Comparison of ENCODE assay signal across 8 cellular contexts in genomic region chr1:214261206-214262123, GRCh38. TPM values are rescaled to one million over a fixed set of nuclear protein-coding genes. Genes with fewer than 3 reads are reported as not detected.
DNase-seq lines count a peak whose midpoint lies in the region; TF ChIP-seq lines count a peak whose summit lies in the region.

No MANE protein-coding gene starts in this region.

- H3K27ac ChIP-seq in osteoblast (ENCODE audit: low read depth, low read length) (no peak overlapping the region), thyroid gland (no peak overlapping the region)

- H3K4me1 Mint-ChIP-seq in activated T-helper 2 cell treated with anti-CD3 and anti-CD28 coated beads, Interferon-gamma antibody, Interleukin-2, Interleukin-4, amounts not matched to agents 10 μg/mL and 5 μg/mL and 100 μg/mL, durations not matched to agents 14 hours and 24 hours and 36 hours (ENCODE audit: low read depth) = peaks cover 28% of the 10 kb centered on the region

- H4K20me1 ChIP-seq in osteoblast (ENCODE audit: insufficient read depth, low read length) = no peaks in the 10 kb centered on the region

- no peak for TF ChIP-seq POLR2A in thyroid gland (IDR thresholded peaks at IDR 0.05)

- no peak overlapping the region for H3K4me3 Mint-ChIP-seq in activated T-helper 2 cell treated with anti-CD3 and anti-CD28 coated beads, Interferon-gamma antibody, Interleukin-2, Interleukin-4, amounts not matched to agents 10 μg/mL and 5 μg/mL and 100 μg/mL, durations not matched to agents 14 hours and 24 hours and 36 hours (ENCODE audit: low read depth)

- H3K4me2 ChIP-seq in osteoblast (ENCODE audit: insufficient read depth, low read length) = peak overlapping the region; percentile 80

- H3K27me3 Mint-ChIP-seq in activated T-helper 2 cell treated with anti-CD3 and anti-CD28 coated beads, Interferon-gamma antibody, Interleukin-2, Interleukin-4, amounts not matched to agents 10 μg/mL and 5 μg/mL and 100 μg/mL, durations not matched to agents 14 hours and 24 hours and 36 hours (ENCODE audit: low read depth) = peaks cover 68% of the 10 kb centered on the region

- intact Hi-C loops in activated T-helper 2 cell treated with anti-CD3 and anti-CD28 coated beads, Interferon-gamma antibody, Interleukin-2, Interleukin-4, amounts not matched to agents 10 μg/mL and 5 μg/mL and 100 μg/mL, durations not matched to agents 14 hours and 24 hours and 36 hours (cut with micrococcal nuclease) = loop anchor here (1.0 to 5.0 kb wide), 4 partner anchors 19 to 341 kb away; partner anchors contain the start of genes CENPF and SMYD2
- intact Hi-C loops in thyroid gland (cut with DNase I) = loop anchor here (2.0 kb wide), 1 partner anchor 67 kb away; no protein-coding TSS in a partner anchor

- H3K4me3 ChIP-seq in foreskin fibroblast (ENCODE audit: low read depth in 1 of 2, low read length in 2 of 2) = peak overlapping the region in 1 of 2 donors; percentile 26
- H3K4me3 ChIP-seq in osteoblast (ENCODE audit: insufficient read depth, low read length) = peak overlapping the region; percentile 55
- no peak overlapping the region for H3K4me3 ChIP-seq in thyroid gland (replicated peaks in 1 of 3)

- TF ChIP-seq CTCF in foreskin fibroblast (IDR thresholded peaks at IDR 0.05; ENCODE audit: low read depth, low read length) = peak; percentile 96
- TF ChIP-seq CTCF in osteoblast (IDR thresholded peaks at IDR 0.05; ENCODE audit: extremely low read depth, low read depth, low read length) = peak; percentile 96
- TF ChIP-seq CTCF in thyroid gland (IDR thresholded peaks at IDR 0.05) = peak; percentile 66 to 95 (median 90)

- no peaks in the 10 kb centered on the region for H3K9me3 ChIP-seq in osteoblast (ENCODE audit: low read depth, low read length)
- no peaks in the 10 kb centered on the region for H3K9me3 ChIP-seq in thyroid gland

- no peaks in the 10 kb centered on the region for H3K79me2 ChIP-seq in osteoblast (ENCODE audit: insufficient read depth, low read length)

- peak overlapping the region; percentile 74 for H2AFZ ChIP-seq in osteoblast (ENCODE audit: low read length)

- 8 to 11% methylated on average over 15 of the region's 15 CpGs for WGBS in thyroid gland, 2 donors

- no peak overlapping the region for H3K27ac Mint-ChIP-seq in activated T-helper 2 cell treated with anti-CD3 and anti-CD28 coated beads, Interferon-gamma antibody, Interleukin-2, Interleukin-4, amounts not matched to agents 10 μg/mL and 5 μg/mL and 100 μg/mL, durations not matched to agents 14 hours and 24 hours and 36 hours

- H3K36me3 Mint-ChIP-seq in activated T-helper 2 cell treated with anti-CD3 and anti-CD28 coated beads, Interferon-gamma antibody, Interleukin-2, Interleukin-4, amounts not matched to agents 10 μg/mL and 5 μg/mL and 100 μg/mL, durations not matched to agents 14 hours and 24 hours and 36 hours (ENCODE audit: low read depth) = no peaks in the 10 kb centered on the region

- H3K27me3 ChIP-seq in osteoblast (ENCODE audit: insufficient read depth, low read length) (peaks cover 13% of the 10 kb centered on the region), thyroid gland (no peaks in the 10 kb centered on the region)

- no peaks in the 10 kb centered on the region for H3K36me3 ChIP-seq in osteoblast (ENCODE audit: insufficient read depth, low read length)
- no peaks in the 10 kb centered on the region for H3K36me3 ChIP-seq in thyroid gland

- H3K4me1 ChIP-seq in osteoblast (ENCODE audit: insufficient read depth, low read length) (peaks cover 11% of the 10 kb centered on the region), thyroid gland (no peaks in the 10 kb centered on the region)

- peak; percentile 90 for DNase-seq in G401 (ENCODE audit: low spot score)
- peak; percentile 61 for DNase-seq in H4 (ENCODE audit: low spot score)
- peak; percentile 84 for DNase-seq in LoVo (ENCODE audit: low spot score)
- peak; percentile 69 for DNase-seq in RPMI7951 (ENCODE audit: low read depth)
- peak; percentile 71 for DNase-seq in activated T-helper 2 cell treated with anti-CD3 and anti-CD28 coated beads, Interferon-gamma antibody, Interleukin-2, Interleukin-4, amounts not matched to agents 10 μg/mL and 5 μg/mL and 100 μg/mL, durations not matched to agents 14 hours and 24 hours and 36 hours (ENCODE audit: low spot score)
- peak; percentile 70 to 92 for DNase-seq in foreskin fibroblast
- peak; percentile 83 for DNase-seq in osteoblast (ENCODE audit: insufficient read length, low spot score, missing footprints)
- DNase-seq in thyroid gland = peak; percentile 86 to 91

- in situ Hi-C loops in G401 (cut with HindIII; ENCODE audit: low sequenced_read_pairs) = no loop called here

- no peaks in the 10 kb centered on the region for H3K9me3 Mint-ChIP-seq in activated T-helper 2 cell treated with anti-CD3 and anti-CD28 coated beads, Interferon-gamma antibody, Interleukin-2, Interleukin-4, amounts not matched to agents 10 μg/mL and 5 μg/mL and 100 μg/mL, durations not matched to agents 14 hours and 24 hours and 36 hours

RNA-seq across cellular contexts. Expression of gene SMYD2, which starts 19.5 kb away (rescaled TPM):
- 30.5 and 53.3 TPM in 2 replicates for total RNA-seq in G401 (2014; rRNA removed; shearing (Covaris generic))
- total RNA-seq in H4 (2014; rRNA removed; shearing (Covaris generic)) = 71.8 and 73.4 TPM in 2 replicates
- 75.5 and 82.2 TPM in 2 replicates for total RNA-seq in RPMI7951 (2014; rRNA removed; shearing (Covaris generic))
- 33.6 and 34.5 TPM in 2 replicates for total RNA-seq in activated T-helper 2 cell treated with anti-CD3 and anti-CD28 coated beads, Interferon-gamma antibody, Interleukin-2, Interleukin-4, amounts not matched to agents 10 μg/mL and 5 μg/mL and 100 μg/mL, durations not matched to agents 14 hours and 24 hours and 36 hours
- total RNA-seq in osteoblast = 39.4 and 39.8 TPM in 2 replicates
- total RNA-seq in thyroid gland = 10 to 100 TPM; 37.6 to 56.1 (median 44.5) TPM
